Comparison of ENCODE assay signal across 8 cellular contexts in genomic region chr12:53543539-53543938, GRCh38. TPM values are rescaled to one million over a fixed set of nuclear protein-coding genes. Genes with fewer than 3 reads are reported as not detected.
DNase-seq lines count a peak whose midpoint lies in the region; ATAC-seq and TF ChIP-seq lines count a peak whose summit lies in the region.

No MANE protein-coding gene starts in this region.

- H3K27me3 ChIP-seq in endodermal cell (ENCODE audit: control insufficient read depth, insufficient read depth, low read length, poor library complexity, severe bottlenecking), result no peaks in the 10 kb centered on the region

- no peaks in the 10 kb centered on the region for H3K9me3 ChIP-seq in endodermal cell (ENCODE audit: control insufficient read depth, low read length)

- 59 to 100% methylated on average over 1 to 5 of the region's 5 CpGs for WGBS in endodermal cell (ENCODE audit: insufficient coverage in 1 of 2, insufficient read length in 1 of 2), 2 experiments

- peaks cover 34% of the 10 kb centered on the region for H3K36me3 Mint-ChIP-seq in endodermal cell (ENCODE audit: low read depth)
- H3K36me3 Mint-ChIP-seq in mesothelial cell of epicardium, result peaks cover 21% of the 10 kb centered on the region

- no peaks in the 10 kb centered on the region for H3K4me1 ChIP-seq in endodermal cell (ENCODE audit: control insufficient read depth, insufficient read depth, low read length)

- DNase-seq in DMS 273 (lab: John Stamatoyannopoulos, UW; ENCODE audit: unreplicated experiment), result peak; percentile 70
- no peak for DNase-seq in DMS 273 treated with DMSO at 0.1 percent for 48 hours (lab: John Stamatoyannopoulos, UW)
- peak; percentile 30 for DNase-seq in NCI-H510A (lab: John Stamatoyannopoulos, UW)
- peak; percentile 50 to 61 for DNase-seq in activated CD4-positive, alpha-beta T cell treated with anti-CD3 and anti-CD28 coated beads, Interleukin-2, amount 50 U/mL, for 48 hours
- DNase-seq in endodermal cell, result peak; percentile 84
- DNase-seq in mesothelial cell of epicardium (ENCODE audit: low spot score in 2 of 2, unreplicated experiment in 2 of 2), result peak; percentile 23 to 43
- peak; percentile 52 for DNase-seq in stimulated activated CD8-positive, alpha-beta memory T cell treated with anti-CD3 and anti-CD28 coated beads, Interleukin-4, amount 100 ng/mL, for 48 hours

- H3K4me1 Mint-ChIP-seq in endodermal cell (peaks cover 8% of the 10 kb centered on the region), mesothelial cell of epicardium (peaks cover 15% of the 10 kb centered on the region)

- no peak overlapping the region for H3K27ac ChIP-seq in endodermal cell (ENCODE audit: low read depth, low read length)

- no peak overlapping the region for H3K4me3 Mint-ChIP-seq in endodermal cell
- no peak overlapping the region for H3K4me3 Mint-ChIP-seq in mesothelial cell of epicardium

- peak overlapping the region; percentile 57 for H3K27ac Mint-ChIP-seq in endodermal cell
- peak overlapping the region; percentile 49 for H3K27ac Mint-ChIP-seq in mesothelial cell of epicardium

- H3K27me3 Mint-ChIP-seq in endodermal cell (ENCODE audit: insufficient read depth), result no peaks in the 10 kb centered on the region
- no peaks in the 10 kb centered on the region for H3K27me3 Mint-ChIP-seq in mesothelial cell of epicardium (ENCODE audit: low read depth)

- peaks cover 39% of the 10 kb centered on the region for H3K36me3 ChIP-seq in endodermal cell (ENCODE audit: control insufficient read depth, insufficient read depth, low read length)

- H3K4me3 ChIP-seq in endodermal cell (ENCODE audit: low read length), result no peak overlapping the region

- no peak overlapping the region for H3K9ac ChIP-seq in endodermal cell (ENCODE audit: extremely low read depth, low read length, poor library complexity, severe bottlenecking)

- peak; percentile 88 for ATAC-seq in HG03108 (IDR thresholded peaks at IDR 0.05; ENCODE audit: unreplicated experiment)

- H3K9me3 Mint-ChIP-seq in endodermal cell, result no peaks in the 10 kb centered on the region
- no peaks in the 10 kb centered on the region for H3K9me3 Mint-ChIP-seq in mesothelial cell of epicardium

- peak; percentile 97 for TF ChIP-seq CTCF in endodermal cell (conservative IDR thresholded peaks at IDR 0.05)
- TF ChIP-seq CTCF in mesothelial cell of epicardium (IDR thresholded peaks at IDR 0.05; ENCODE audit: unreplicated experiment), result peak; percentile 61

RNA-seq across cellular contexts. Expression of gene NPFF, which starts 36.3 kb away (rescaled TPM):
- total RNA-seq in endodermal cell (not detected), mesothelial cell of epicardium (not detected in 3 replicates)
- 0.85 TPM for polyA plus RNA-seq in endodermal cell (2013, experiment 1 of 2)
- not detected for polyA plus RNA-seq in endodermal cell (2013, experiment 2 of 2)

RNA-seq across cellular contexts. Expression of gene TARBP2, which starts 42.5 kb away (rescaled TPM):
- 10 to 100 TPM; 48.4 to 60.3 TPM for total RNA-seq in endodermal cell
- 60.9 TPM for polyA plus RNA-seq in endodermal cell (2013, experiment 1 of 2)
- 51.7 TPM for polyA plus RNA-seq in endodermal cell (2013, experiment 2 of 2)
- total RNA-seq in mesothelial cell of epicardium, result 45.6 to 50.5 TPM (median 50.4 TPM) in 3 replicates

RNA-seq across cellular contexts. Expression of gene MAP3K12, which starts 44.3 kb away (rescaled TPM):
- total RNA-seq in endodermal cell (1 to 10 TPM; 5.5 to 8.1 TPM), mesothelial cell of epicardium (35.4 to 41.8 TPM (median 37.0 TPM) in 3 replicates)
- 27.5 TPM for polyA plus RNA-seq in endodermal cell (2013, experiment 1 of 2)
- polyA plus RNA-seq in endodermal cell (2013, experiment 2 of 2), result 21.6 TPM
